ENCODE assay signal across 36 cellular contexts in the genomic region with DNA sequence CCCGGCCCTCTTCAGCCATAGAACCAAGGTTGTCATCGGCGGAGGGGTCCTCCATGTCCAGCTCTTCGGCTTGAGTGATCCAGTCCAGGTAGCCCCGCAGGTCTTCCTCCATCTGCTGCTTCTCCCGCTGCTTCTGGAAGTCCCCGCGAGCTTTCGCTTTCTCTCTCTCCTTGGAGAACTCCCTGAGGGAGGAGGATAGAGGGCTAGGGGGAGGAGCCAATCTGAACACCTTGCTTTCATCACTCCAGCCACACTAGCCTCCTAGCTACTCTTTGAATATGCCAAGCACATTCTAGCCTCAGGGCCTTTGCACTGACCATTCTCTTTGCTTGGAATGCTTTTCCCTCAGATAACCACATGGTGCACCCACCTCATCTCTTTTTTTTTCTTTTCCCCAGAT. TPM values are rescaled to one million over a fixed set of nuclear protein-coding genes. Genes with fewer than 3 reads are reported as not detected.
"Had no signal": no experiment of that assay in that cellular context is flagged by ENCODE, and none has a peak within 500 bp of the region (broad histone marks: within the 10 kb centered on the region; RNA-seq: fewer than 3 reads in every experiment).

No MANE protein-coding gene starts in this region.

- H3K27ac ChIP-seq: brain microvascular endothelial cell, RWPE1, VCaP had no signal

- DNase-seq: activated B cell treated with CpG ODN at 0.5 μM for 24 hours; activated CD4-positive, alpha-beta T cell treated with anti-CD3 and anti-CD28 coated beads for 48 hours; activated CD4-positive, alpha-beta T cell treated with anti-CD3 and anti-CD28 coated beads, Interleukin-2, amount 50 U/mL, for 4 hours; activated CD4-positive, CD25-positive, alpha-beta regulatory T cell treated with anti-CD3 and anti-CD28 coated beads, Interleukin-2, amount 50 U/mL, for 72 hours; activated CD8-positive, alpha-beta T cell treated with anti-CD3 and anti-CD28 coated beads for 36 hours; activated effector memory CD4-positive, alpha-beta T cell treated with anti-CD3 and anti-CD28 coated beads, Interleukin-2, amount 50 U/mL, for 16 hours; activated naive CD4-positive, alpha-beta T cell; activated naive CD4-positive, alpha-beta T cell treated with anti-CD3 and anti-CD28 coated beads, Interleukin-2, amount 50 U/mL, for 16 hours; activated naive CD8-positive, alpha-beta T cell treated with anti-CD3 and anti-CD28 coated beads for 36 hours; activated T-cell treated with anti-CD3 and anti-CD28 coated beads, Interleukin-2, amount 50 U/mL, for 1 hour; activated T-cell treated with anti-CD3 and anti-CD28 coated beads, Interleukin-2, amount 50 U/mL, for 72 hours; amniotic stem cell; aorta; brain microvascular endothelial cell; central memory CD4-positive, alpha-beta T cell; Kasumi-1; KG1; NCI-H1092 treated with DMSO at 0.1 percent for 48 hours; NCI-H1417; NCI-H146; NCI-H1930; NCI-H524; SIG-M5; SW 1271; T-helper 1 cell; T-helper 2 cell; T-helper 9 cell had no signal

- ATAC-seq: activated CD8-positive, alpha-beta T cell treated with anti-CD3 and anti-CD28 coated beads for 36 hours; activated T-cell treated with anti-CD3 and anti-CD28 coated beads, Interleukin-2, amount 50 U/mL, for 72 hours; activated T-helper 17 cell treated with anti-CD3 and anti-CD28 coated beads, Interleukin-2, amount 50 U/mL, for 72 hours; Panc1; Right ventricle myocardium inferior; SK-N-SH treated with all-trans-retinoic acid at 6 μM for 48 hours had no signal

- FAIRE-seq: colon had no signal

- H3K36me3 ChIP-seq: brain microvascular endothelial cell had no signal

- H3K27me3 ChIP-seq: brain microvascular endothelial cell had no signal

RNA-seq across cellular contexts. Expression of a gene that starts 6.2 kb away (rescaled TPM):
- total RNA-seq: Right ventricle myocardium inferior, SK-MEL-5 had no signal

RNA-seq across cellular contexts. Expression of a gene that starts 37.6 kb away (rescaled TPM):
- total RNA-seq: cerebellum, Right ventricle myocardium inferior had no signal
- polyA plus RNA-seq: aorta had no signal
